13 cellular contexts compared by ENCODE assay signal in genomic region chr7:23107781-23108180, GRCh38. TPM values are rescaled to one million over a fixed set of nuclear protein-coding genes. Genes with fewer than 3 reads are reported as not detected.
DNase-seq lines count a peak whose midpoint lies in the region; ATAC-seq and TF ChIP-seq lines count a peak whose summit lies in the region.
"Had no signal": no experiment of that assay in that cellular context is flagged by ENCODE, and none has a peak within 500 bp of the region (broad histone marks: within the 10 kb centered on the region; RNA-seq: fewer than 3 reads in every experiment).

No MANE protein-coding gene starts in this region.

- ATAC-seq in activated T-cell treated with anti-CD3 and anti-CD28 coated beads, Interleukin-2, amount 50 U/mL, for 72 hours (replicated peaks in 1 of 2) = no peak
- ATAC-seq: left colon had no signal

- H3K27me3 Mint-ChIP-seq in activated T-cell treated with anti-CD3 and anti-CD28 coated beads, Interleukin-2, amount 50 U/mL, for 72 hours (ENCODE audit: low read depth) = no peaks in the 10 kb centered on the region
- H3K27me3 Mint-ChIP-seq: activated CD4-positive, alpha-beta memory T cell treated with anti-CD3 and anti-CD28 coated beads, Interleukin-2, amount 10 ng/mL, durations not matched to agents 7 days and 5 days had no signal

- peaks cover 0 to 2% of the 10 kb centered on the region in 2 donors for H3K36me3 Mint-ChIP-seq in activated T-cell treated with anti-CD3 and anti-CD28 coated beads, Interleukin-2, amount 50 U/mL, for 72 hours (ENCODE audit: insufficient read depth in 2 of 2)

- WGBS in hepatocyte (ENCODE audit: low lambda C conversion rate, missing lambda C conversion rate) = 49% methylated on average over 2 of the region's 2 CpGs

- H4K20me1 ChIP-seq in hepatocyte (ENCODE audit: insufficient read depth, poor library complexity, severe bottlenecking) = peaks cover 36% of the 10 kb centered on the region

- H3K4me3 Mint-ChIP-seq in activated T-cell treated with anti-CD3 and anti-CD28 coated beads, Interleukin-2, amount 50 U/mL, for 72 hours = peak overlapping the region; percentile 97 to 99

- H3K36me3 ChIP-seq in hepatocyte (replicated peaks; ENCODE audit: insufficient read depth, low read depth) = no peaks in the 10 kb centered on the region
- H3K36me3 ChIP-seq in skeletal muscle tissue (ENCODE audit: control insufficient read depth in 3 of 3, insufficient read depth in 3 of 3, low read length in 3 of 3) = no peaks in the 10 kb centered on the region
- H3K36me3 ChIP-seq: Peyer's patch had no signal

- H3K4me3 ChIP-seq in astrocyte of the cerebellum (ENCODE audit: low read depth, low read length) = peak overlapping the region; percentile 95
- no peak overlapping the region for H3K4me3 ChIP-seq in hepatocyte
- H3K4me3 ChIP-seq in skeletal muscle tissue (ENCODE audit: low read length in 3 of 3) = peak overlapping the region; percentile 87 to 90 (median 87)

- peak overlapping the region; percentile 81 for H3K4me2 ChIP-seq in hepatocyte

- peak overlapping the region; percentile 96 for H3K27ac ChIP-seq in hepatocyte
- no peak overlapping the region for H3K27ac ChIP-seq in skeletal muscle tissue (ENCODE audit: low read depth, low read length)
- H3K27ac ChIP-seq: Peyer's patch had no signal

- in situ Hi-C loops in astrocyte of the cerebellum (cut with HindIII; ENCODE audit: low sequenced_read_pairs) = no loop called here

- no peak overlapping the region for H2AFZ ChIP-seq in hepatocyte

- peak overlapping the region in 1 of 3 donors; percentile 94 for H3K9ac ChIP-seq in skeletal muscle tissue (ENCODE audit: low read depth in 1 of 3, low read length in 3 of 3)

- no peaks in the 10 kb centered on the region for H3K9me2 ChIP-seq in hepatocyte (replicated peaks; ENCODE audit: insufficient read depth)

- DNase-seq in activated T-cell treated with anti-CD3 and anti-CD28 coated beads, Interleukin-2, amount 50 U/mL, for 72 hours = no peak
- no peak for DNase-seq in activated T-cell treated with anti-CD3 and anti-CD28 coated beads, Interleukin-2, amount 50 U/mL, for 48 hours
- no peak for DNase-seq in astrocyte of the cerebellum (ENCODE audit: low read depth)
- DNase-seq in hepatocyte (ENCODE audit: low spot score) = no peak
- DNase-seq in NCI-H1694 treated with DMSO at 0.1 percent for 48 hours (lab: John Stamatoyannopoulos, UW) = no peak
- DNase-seq in cortex of kidney (lab: John Stamatoyannopoulos, UW) = no peak
- no peak for DNase-seq in D341Med (ENCODE audit: low spot score)
- DNase-seq: activated CD4-positive, alpha-beta memory T cell treated with anti-CD3 and anti-CD28 coated beads, Interleukin-2, amount 10 ng/mL, durations not matched to agents 7 days and 5 days; left colon; NCI-H1436; Peyer's patch; stimulated activated CD4-positive, alpha-beta T cell treated with anti-CD3 and anti-CD28 coated beads, Interleukin-4, amount 100 ng/mL, for 24 hours had no signal

- H3K9me3 Mint-ChIP-seq in activated T-cell treated with anti-CD3 and anti-CD28 coated beads, Interleukin-2, amount 50 U/mL, for 72 hours = no peaks in the 10 kb centered on the region
- H3K9me3 Mint-ChIP-seq: activated CD4-positive, alpha-beta memory T cell treated with anti-CD3 and anti-CD28 coated beads, Interleukin-2, amount 10 ng/mL, durations not matched to agents 7 days and 5 days had no signal

- TF ChIP-seq CTCF in astrocyte of the cerebellum (IDR thresholded peaks at IDR 0.05; ENCODE audit: low read depth, low read length, missing control alignments) (no peak), hepatocyte (IDR thresholded peaks at IDR 0.05; ENCODE audit: poor library complexity) (no peak)

- peaks cover 40% of the 10 kb centered on the region for H3K4me1 Mint-ChIP-seq in activated T-cell treated with anti-CD3 and anti-CD28 coated beads, Interleukin-2, amount 50 U/mL, for 72 hours (ENCODE audit: low read depth)

- H3K27me3 ChIP-seq in hepatocyte = no peaks in the 10 kb centered on the region
- no peaks in the 10 kb centered on the region for H3K27me3 ChIP-seq in skeletal muscle tissue (ENCODE audit: control insufficient read depth in 3 of 3, insufficient read depth in 3 of 3, low read length in 3 of 3)
- H3K27me3 ChIP-seq: Peyer's patch had no signal

- H3K9me3 ChIP-seq in hepatocyte (ENCODE audit: low read depth) (no peaks in the 10 kb centered on the region), skeletal muscle tissue (ENCODE audit: control insufficient read depth in 3 of 3, low read length in 3 of 3) (no peaks in the 10 kb centered on the region)
- H3K9me3 ChIP-seq: Peyer's patch had no signal

- peaks cover 61% of the 10 kb centered on the region for H3K79me2 ChIP-seq in hepatocyte

- H3K27ac Mint-ChIP-seq in activated T-cell treated with anti-CD3 and anti-CD28 coated beads, Interleukin-2, amount 50 U/mL, for 72 hours = no peak overlapping the region
- H3K27ac Mint-ChIP-seq: activated CD4-positive, alpha-beta memory T cell treated with anti-CD3 and anti-CD28 coated beads, Interleukin-2, amount 10 ng/mL, durations not matched to agents 7 days and 5 days had no signal

- H3K4me1 ChIP-seq in hepatocyte (ENCODE audit: insufficient read depth) (peaks cover 3% of the 10 kb centered on the region), skeletal muscle tissue (ENCODE audit: control insufficient read depth in 3 of 3, insufficient read depth in 3 of 3, low read length in 3 of 3) (peaks cover 12 to 29% (median 14%) of the 10 kb centered on the region in 3 donors)

RNA-seq across cellular contexts. Expression of gene KLHL7, which starts 2.2 kb away (rescaled TPM):
- total RNA-seq in activated T-cell treated with anti-CD3 and anti-CD28 coated beads, Interleukin-2, amount 50 U/mL, for 72 hours = 10 to 100 TPM; 20.4 to 25.4 TPM
- total RNA-seq in hepatocyte (39.4 and 42.5 TPM in 2 replicates), skeletal muscle tissue (17.7 TPM)
- 26.3 and 30.7 TPM in 2 replicates for polyA plus RNA-seq in hepatocyte
